1 cellular context compared by ENCODE assay signal in genomic region chr10:13272164-13272571, GRCh38.
TF ChIP-seq lines count a peak whose summit lies in the region.

No MANE protein-coding gene starts in this region.

TF ChIP-seq in GM23338, 12 proteins besides CTCF, POLR2A, EP300 and RAD21:
- no peak for TF ChIP-seq ZNF462 (CRISPR knock-in tag; IDR thresholded peaks at IDR 0.05)
- TF ChIP-seq ZNF114 (CRISPR knock-in tag; IDR thresholded peaks at IDR 0.05): no peak
- no peak for TF ChIP-seq POLR2AphosphoS5 (IDR thresholded peaks at IDR 0.05; ENCODE audit: low read depth)
- TF ChIP-seq NANOG (IDR thresholded peaks at IDR 0.05; ENCODE audit: borderline replicate concordance): no peak
- no peak for TF ChIP-seq ZNF331 (CRISPR knock-in tag; IDR thresholded peaks at IDR 0.05; ENCODE audit: low read depth)
- no peak for TF ChIP-seq JUNB (IDR thresholded peaks at IDR 0.05; ENCODE audit: unreplicated experiment)
